ENCODE assay signal across 10 cellular contexts in the genomic region with DNA sequence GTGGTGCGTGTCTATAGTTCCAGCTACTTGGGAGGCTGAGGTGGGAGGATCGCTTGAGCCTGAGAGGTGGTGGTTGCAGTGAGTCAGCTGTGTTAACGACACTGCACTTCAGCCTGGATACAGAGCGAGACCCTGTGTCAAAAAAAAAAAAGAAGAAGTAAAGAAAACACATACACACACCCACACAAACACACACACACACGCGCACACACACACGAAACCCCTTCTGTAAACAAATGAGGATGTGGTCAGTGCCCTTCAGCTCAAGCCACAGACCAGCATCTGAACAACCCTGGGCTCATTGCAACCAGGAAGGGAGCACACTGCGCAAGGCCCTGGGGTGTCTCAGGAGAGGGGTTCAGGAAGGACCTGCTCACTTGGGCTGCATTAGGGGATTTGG. TPM values are rescaled to one million over a fixed set of nuclear protein-coding genes. Genes with fewer than 3 reads are reported as not detected.
DNase-seq lines count a peak whose midpoint lies in the region; ATAC-seq, FAIRE-seq and TF ChIP-seq lines count a peak whose summit lies in the region.
"Had no signal": no experiment of that assay in that cellular context is flagged by ENCODE, and none has a peak within 500 bp of the region (broad histone marks: within the 10 kb centered on the region; RNA-seq: fewer than 3 reads in every experiment).

No MANE protein-coding gene starts in this region.

- no peak overlapping the region for H2AK9ac ChIP-seq in IMR-90 (replicated peaks; ENCODE audit: low read depth, low read length, poor library complexity)

- no peak overlapping the region for H4K5ac ChIP-seq in IMR-90 (ENCODE audit: low read depth, low read length)

- POLR2A ChIA-PET in IMR-90 (lab: Charles Lee; ENCODE audit: unreplicated experiment), result no interaction called here
- POLR2A ChIA-PET in activated CD4-positive, alpha-beta T cell treated with anti-CD3 and anti-CD28 coated beads for 36 hours (lab: Charles Lee), result no interaction called here

- CTCF ChIA-PET in IMR-90 (lab: Yijun Ruan, JAX), result no interaction called here
- CTCF ChIA-PET in activated CD4-positive, alpha-beta T cell treated with anti-CD3 and anti-CD28 coated beads for 36 hours (lab: Charles Lee), result interaction anchor here (0.9 to 2.7 kb wide), 5 partner anchors 10 to 31 kb away, joined by 3 to 10 read pairs (median 3); no protein-coding TSS in a partner anchor

- H3K9ac ChIP-seq in IMR-90 (ENCODE audit: low read depth, low read length), result no peak overlapping the region

- no peak overlapping the region for H3K4me3 ChIP-seq in IMR-90 (ENCODE audit: insufficient read depth, low read depth, low read length)
- H3K4me3 ChIP-seq: prostate gland had no signal

- H2AK5ac ChIP-seq in IMR-90 (ENCODE audit: low read depth, low read length), result no peak overlapping the region

- no peak overlapping the region for H2BK15ac ChIP-seq in IMR-90 (ENCODE audit: low read depth, low read length)

- H3K14ac ChIP-seq in IMR-90 (replicated peaks; ENCODE audit: low read depth, low read length), result no peak overlapping the region

- H3K4me1 ChIP-seq in IMR-90 (ENCODE audit: control insufficient read depth, insufficient read depth, low read length), result peaks cover 9% of the 10 kb centered on the region
- H3K4me1 ChIP-seq: prostate gland had no signal

- ATAC-seq in GM21576 (IDR thresholded peaks at IDR 0.05; ENCODE audit: unreplicated experiment) (peak; percentile 54), IMR-90 (ENCODE audit: low read depth) (peak; percentile 8; the same call in 1 of the 2 replicates)
- no peak for ATAC-seq in activated CD4-positive, alpha-beta T cell treated with anti-CD3 and anti-CD28 coated beads for 36 hours

- no peak overlapping the region for H3K23ac ChIP-seq in IMR-90 (ENCODE audit: low read depth, low read length)

- in situ Hi-C loops in IMR-90 (cut with MboI; ENCODE audit: low sequenced_read_pairs), result no loop called here

- H3K27me3 Mint-ChIP-seq in activated CD4-positive, alpha-beta T cell treated with anti-CD3 and anti-CD28 coated beads for 36 hours, result peaks cover 19% of the 10 kb centered on the region

- TF ChIP-seq RAD21 in IMR-90 (IDR thresholded peaks at IDR 0.05; ENCODE audit: low read length), result no peak

- WGBS in IMR-90 (ENCODE audit: extremely low coverage in 2 of 2, insufficient read length in 1 of 2), 2 experiments, result no CpG with 5 or more reads among the region's 8 CpGs

- H3K4me3 Mint-ChIP-seq in activated CD4-positive, alpha-beta T cell treated with anti-CD3 and anti-CD28 coated beads for 36 hours, result no peak overlapping the region

- H3K27ac ChIP-seq in IMR-90 (ENCODE audit: insufficient read depth, low read length), result no peak overlapping the region
- H3K27ac ChIP-seq: prostate gland had no signal

- no peak overlapping the region for H3K4ac ChIP-seq in IMR-90 (ENCODE audit: low read depth, low read length)

- H3K9me3 Mint-ChIP-seq in activated CD4-positive, alpha-beta T cell treated with anti-CD3 and anti-CD28 coated beads for 36 hours (ENCODE audit: low read depth), result no peaks in the 10 kb centered on the region

- no peak overlapping the region for H3K4me2 ChIP-seq in IMR-90 (ENCODE audit: low read depth, low read length)

- no peak overlapping the region for H3K56ac ChIP-seq in IMR-90 (ENCODE audit: extremely low read depth, insufficient read depth, low read length)

- H3K36me3 Mint-ChIP-seq in activated CD4-positive, alpha-beta T cell treated with anti-CD3 and anti-CD28 coated beads for 36 hours (ENCODE audit: low read depth), result no peaks in the 10 kb centered on the region

- peaks cover 7% of the 10 kb centered on the region for H3K27me3 ChIP-seq in IMR-90 (ENCODE audit: control insufficient read depth, insufficient read depth, low read length)

- no peaks in the 10 kb centered on the region for H3K36me3 ChIP-seq in IMR-90 (ENCODE audit: control insufficient read depth, insufficient read depth, low read length)
- H3K36me3 ChIP-seq: prostate gland had no signal

- no peak for TF ChIP-seq CTCF in IMR-90 (conservative IDR thresholded peaks at IDR 0.05; ENCODE audit: low read depth, low read length)

- BruUV-seq in IMR-90 (replicated peaks; lab: Mats Ljungman, UMichigan), result no TSS peak

- no peak overlapping the region; a peak in 1 of 4 replicates for H4K8ac ChIP-seq in IMR-90 (ENCODE audit: low read depth in 2 of 2, low read length in 2 of 2)

- intact Hi-C loops in IMR-90 (cut with micrococcal nuclease), result no loop called here
- intact Hi-C loops in activated CD4-positive, alpha-beta T cell treated with anti-CD3 and anti-CD28 coated beads for 36 hours (cut with DNase I, micrococcal nuclease), result no loop called here

- H3K27ac Mint-ChIP-seq in activated CD4-positive, alpha-beta T cell treated with anti-CD3 and anti-CD28 coated beads for 36 hours, result no peak overlapping the region

- no peak overlapping the region for H2AFZ ChIP-seq in IMR-90 (replicated peaks; ENCODE audit: low read length, poor library complexity)

- no peak overlapping the region for H4K91ac ChIP-seq in IMR-90 (ENCODE audit: insufficient read depth, low read depth, low read length)

- no peak for TF ChIP-seq POLR2A in IMR-90 (IDR thresholded peaks at IDR 0.05; ENCODE audit: low read depth, low read length)

- no peak overlapping the region for H3K18ac ChIP-seq in IMR-90 (ENCODE audit: low read depth, low read length)

- H3K9me3 ChIP-seq in IMR-90 (ENCODE audit: control insufficient read depth, insufficient read depth, low read length), result no peaks in the 10 kb centered on the region
- H3K9me3 ChIP-seq: prostate gland had no signal

- dilution Hi-C loops in IMR-90 (cut with HindIII; ENCODE audit: low sequenced_read_pairs, unreplicated experiment), result no loop called here

- H3K79me1 ChIP-seq in IMR-90 (ENCODE audit: low read depth in 1 of 2, low read length in 2 of 2), result no peaks in the 10 kb centered on the region

- DNase-seq in GM18507 (ENCODE audit: extremely low spot score, insufficient read length, low read depth) (peak; percentile 22), IMR-90 (peak; percentile 44), left kidney (ENCODE audit: low read depth, low spot score) (peak; percentile 21), NCI-H1436 (lab: John Stamatoyannopoulos, UW) (no peak), NCI-H2107 treated with DMSO at 0.1 percent for 48 hours (lab: John Stamatoyannopoulos, UW; ENCODE audit: unreplicated experiment) (no peak)
- DNase-seq in activated CD4-positive, alpha-beta T cell treated with anti-CD3 and anti-CD28 coated beads for 36 hours, result no peak
- no peak for DNase-seq in activated effector memory CD4-positive, alpha-beta T cell treated with Interleukin-2 at 50 U/mL for 16 hours

- H2BK120ac ChIP-seq in IMR-90 (ENCODE audit: low read depth, low read length), result no peak overlapping the region

- no peak overlapping the region for H2BK20ac ChIP-seq in IMR-90 (ENCODE audit: low read depth, low read length)

- H3K9me1 ChIP-seq in IMR-90 (ENCODE audit: insufficient read depth, low read length), result peaks cover 5% of the 10 kb centered on the region; the same call in 1 of the 2 replicates

- no peak overlapping the region for H2BK5ac ChIP-seq in IMR-90 (ENCODE audit: low read depth, low read length, poor library complexity, severe bottlenecking)

- H4K20me1 ChIP-seq in IMR-90 (ENCODE audit: insufficient read depth, low read length), result no peaks in the 10 kb centered on the region

- peak; percentile 98 for FAIRE-seq in GM18507 (lab: Jason Lieb, UNC)

- peaks cover 33% of the 10 kb centered on the region for H3K4me1 Mint-ChIP-seq in activated CD4-positive, alpha-beta T cell treated with anti-CD3 and anti-CD28 coated beads for 36 hours

TF ChIP-seq in IMR-90, 13 proteins besides CTCF, POLR2A, EP300 and RAD21:
- TF ChIP-seq CHD1 (IDR thresholded peaks at IDR 0.05; ENCODE audit: low read depth, low read length) (no peak), FOS (IDR thresholded peaks at IDR 0.05; ENCODE audit: low read depth, low read length) (no peak), SMC3 (IDR thresholded peaks at IDR 0.05; ENCODE audit: low read depth, low read length) (no peak), RCOR1 (IDR thresholded peaks at IDR 0.05; ENCODE audit: insufficient replicate concordance, low read length) (no peak), NFE2L2 (IDR thresholded peaks at IDR 0.05; ENCODE audit: low read depth, low read length) (no peak), MXI1 (IDR thresholded peaks at IDR 0.05; ENCODE audit: borderline replicate concordance, low read depth, low read length) (no peak)
- TF ChIP-seq, protein P1, sequence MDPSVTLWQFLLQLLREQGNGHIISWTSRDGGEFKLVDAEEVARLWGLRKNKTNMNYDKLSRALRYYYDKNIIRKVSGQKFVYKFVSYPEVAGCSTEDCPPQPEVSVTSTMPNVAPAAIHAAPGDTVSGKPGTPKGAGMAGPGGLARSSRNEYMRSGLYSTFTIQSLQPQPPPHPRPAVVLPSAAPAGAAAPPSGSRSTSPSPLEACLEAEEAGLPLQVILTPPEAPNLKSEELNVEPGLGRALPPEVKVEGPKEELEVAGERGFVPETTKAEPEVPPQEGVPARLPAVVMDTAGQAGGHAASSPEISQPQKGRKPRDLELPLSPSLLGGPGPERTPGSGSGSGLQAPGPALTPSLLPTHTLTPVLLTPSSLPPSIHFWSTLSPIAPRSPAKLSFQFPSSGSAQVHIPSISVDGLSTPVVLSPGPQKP (IDR thresholded peaks at IDR 0.05; ENCODE audit: borderline replicate concordance, low read depth, low read length), result no peak
- TF ChIP-seq, protein P2, sequence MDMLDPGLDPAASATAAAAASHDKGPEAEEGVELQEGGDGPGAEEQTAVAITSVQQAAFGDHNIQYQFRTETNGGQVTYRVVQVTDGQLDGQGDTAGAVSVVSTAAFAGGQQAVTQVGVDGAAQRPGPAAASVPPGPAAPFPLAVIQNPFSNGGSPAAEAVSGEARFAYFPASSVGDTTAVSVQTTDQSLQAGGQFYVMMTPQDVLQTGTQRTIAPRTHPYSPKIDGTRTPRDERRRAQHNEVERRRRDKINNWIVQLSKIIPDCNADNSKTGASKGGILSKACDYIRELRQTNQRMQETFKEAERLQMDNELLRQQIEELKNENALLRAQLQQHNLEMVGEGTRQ (IDR thresholded peaks at IDR 0.05; ENCODE audit: low read depth, low read length), result no peak

RNA-seq across cellular contexts. Expression of a gene that starts 47.9 kb away (rescaled TPM):
- total RNA-seq in IMR-90 (2012; rRNA removed), result 0.54 and 0.56 TPM in 2 replicates
- polyA plus RNA-seq in IMR-90 (2012; rRNA removed), result 1.4 TPM in 2 replicates
- 0.61 and 2.1 TPM in 2 replicates for polyA plus RNA-seq in IMR-90 (2012; cell fraction: cytosol; rRNA removed)
- polyA plus RNA-seq in IMR-90 (2012; cell fraction: nucleus; rRNA removed; ENCODE audit: low replicate concordance), result 0.88 and 2.2 TPM in 2 replicates
- not detected for total RNA-seq in activated CD4-positive, alpha-beta T cell treated with anti-CD3 and anti-CD28 coated beads for 36 hours
- total RNA-seq: T-helper 1 cell treated with Interleukin-12 subunit alpha and Interleukin-12 subunit beta and Interleukin-4 antibody, amounts not matched to agents 30 ng/mL and 1 ng/mL, for 36 hours had no signal

RNA-seq across cellular contexts. Expression of a gene that starts 51.3 kb away (rescaled TPM):
- total RNA-seq in IMR-90 (2012; rRNA removed), result 204 and 384 TPM in 2 replicates
- polyA plus RNA-seq in IMR-90 (2012; rRNA removed), result 317 and 349 TPM in 2 replicates
- polyA plus RNA-seq in IMR-90 (2012; cell fraction: cytosol; rRNA removed), result 120 and 217 TPM in 2 replicates
- 31.1 and 123 TPM in 2 replicates for polyA plus RNA-seq in IMR-90 (2012; cell fraction: nucleus; rRNA removed; ENCODE audit: low replicate concordance)
- total RNA-seq in activated CD4-positive, alpha-beta T cell treated with anti-CD3 and anti-CD28 coated beads for 36 hours, result 100 to 1,000 TPM; 123 to 157 TPM

Comparison
In these comparisons a context has a peak if more than half of its experiments do, and no peak if none do; other contexts are left out.
1. DNase-seq: peak in GM18507 (single experiment), IMR-90 (single experiment) and left kidney (single experiment); none in NCI-H1436 (single experiment), activated CD4-positive, alpha-beta T cell treated with anti-CD3 and anti-CD28 coated beads for 36 hours (single experiment), activated effector memory CD4-positive, alpha-beta T cell treated with Interleukin-2 at 50 U/mL for 16 hours (single experiment) and NCI-H2107 treated with DMSO at 0.1 percent for 48 hours (single experiment).